In genomic region chr7:143264196-143264568, GRCh38 we compare ENCODE assay signal across 3 cellular contexts. TPM values are rescaled to one million over a fixed set of nuclear protein-coding genes. Genes with fewer than 3 reads are reported as not detected.
DNase-seq lines count a peak whose midpoint lies in the region; ATAC-seq and TF ChIP-seq lines count a peak whose summit lies in the region.
"Not testable (repeated sequence)": the region's sequence is repeated elsewhere in the genome, so short reads cannot be mapped to it uniquely, and the experiment has no call there.
"Had no signal": no experiment of that assay in that cellular context is flagged by ENCODE, and none has a peak within 500 bp of the region (broad histone marks: within the 10 kb centered on the region; RNA-seq: fewer than 3 reads in every experiment).

No MANE protein-coding gene starts in this region.

- CTCF ChIA-PET in HCT116 (lab: Charles Lee): not testable (repeated sequence)

- RAD21 ChIA-PET in HCT116 (lab: Charles Lee; ENCODE audit: low non-redundant PET in 1 of 2, low total read pairs in 2 of 2, uncharacterized antibody in 2 of 2, unreplicated experiment in 2 of 2): interaction anchor here in 1 of 2 experiments (0.7 kb wide), 1 partner anchor 24 kb away, joined by 3 read pairs; no protein-coding TSS in a partner anchor

- not testable (repeated sequence) for DNase-seq in HCT116 (ENCODE audit: low read depth, low spot score)

- not testable (repeated sequence) for H4K20me1 ChIP-seq in HCT116 (ENCODE audit: insufficient read depth)

- ATAC-seq in HCT116: not testable (repeated sequence)

- peak overlapping the region; percentile 84 for H3K4me2 ChIP-seq in HCT116 (ENCODE audit: low read length)

- POLR2A ChIA-PET in HCT116 (lab: Charles Lee): interaction anchor here (1.2 kb wide), 2 partner anchors 9 to 10 kb away, joined by 4 to 5 read pairs; no protein-coding TSS in a partner anchor

- H3K4me3 ChIP-seq in HCT116 (replicated peaks in 1 of 2; ENCODE audit: low read depth in 1 of 2, low read length in 2 of 2) (peak overlapping the region; percentile 89 to 91), iPS-15b (ENCODE audit: low read depth, low read length) (peak overlapping the region; percentile 89)

- H3K27me3 ChIP-seq in HCT116 (ENCODE audit: insufficient read depth, low read length); iPS-15b (ENCODE audit: control insufficient read depth, insufficient read depth, low read length): not testable (repeated sequence)

- H3K9ac ChIP-seq in HCT116 (ENCODE audit: low read length): peak overlapping the region; percentile 82
- H3K9ac ChIP-seq in iPS-15b (ENCODE audit: low read depth, low read length): not testable (repeated sequence)

- peaks cover 9 to 26% of the 10 kb centered on the region in 2 experiments; a peak in 3 of 4 replicates for H3K4me1 ChIP-seq in HCT116 (ENCODE audit: control insufficient read depth in 1 of 2, insufficient read depth in 2 of 2, low read length in 2 of 2)
- H3K4me1 ChIP-seq in iPS-15b (ENCODE audit: control insufficient read depth, insufficient read depth, low read length): not testable (repeated sequence)

- not testable (repeated sequence) for TF ChIP-seq POLR2A in HCT116 (IDR thresholded peaks at IDR 0.05; ENCODE audit: borderline replicate concordance, extremely low read depth, insufficient read depth, insufficient read length)

- not testable (repeated sequence) for BruUV-seq in HCT116 (replicated peaks; lab: Mats Ljungman, UMichigan)

- not testable (repeated sequence) for H3K27ac ChIP-seq in HCT116 (ENCODE audit: low read depth, low read length)

- peaks cover 4 to 10% of the 10 kb centered on the region in 2 experiments; a peak in 3 of 4 replicates for H3K36me3 ChIP-seq in HCT116 (ENCODE audit: control insufficient read depth in 1 of 2, insufficient read depth in 2 of 2, low read length in 2 of 2)
- H3K36me3 ChIP-seq in iPS-15b (ENCODE audit: control insufficient read depth, insufficient read depth, low read length): not testable (repeated sequence)

- TF ChIP-seq CTCF in HCT116 (IDR thresholded peaks at IDR 0.05 in 2 of 3, conservative IDR thresholded peaks at IDR 0.05 in 1 of 3; ENCODE audit: borderline replicate concordance in 1 of 3, insufficient read depth in 1 of 3, low read depth in 2 of 3, low read length in 2 of 3): not testable (repeated sequence)

- H3K9me3 ChIP-seq in HCT116 (ENCODE audit: control insufficient read depth in 1 of 2, insufficient read depth in 1 of 2, low read depth in 1 of 2, low read length in 2 of 2); iPS-15b (ENCODE audit: control insufficient read depth, insufficient read depth, low read length): not testable (repeated sequence)

- peaks cover 11% of the 10 kb centered on the region; the same call in 1 of the 2 replicates for H3K79me2 ChIP-seq in HCT116 (ENCODE audit: insufficient read depth, low read length)

- TF ChIP-seq RAD21 in HCT116 (IDR thresholded peaks at IDR 0.05; ENCODE audit: low read depth): not testable (repeated sequence)

- intact Hi-C loops in HCT116 (cut with micrococcal nuclease): loop anchor here (2.0 kb wide), 1 partner anchor 21 kb away; the partner anchor contains the start of gene TMEM139

- H3K9me2 ChIP-seq in HCT116 (ENCODE audit: insufficient read depth): not testable (repeated sequence)

- H2AFZ ChIP-seq in HCT116 (ENCODE audit: low read depth, low read length, poor library complexity, severe bottlenecking): not testable (repeated sequence)

RNA-seq across cellular contexts. Expression of gene GSTK1, which starts 0.9 kb away (rescaled TPM):
- 83.6 TPM for total RNA-seq in HCT116 (2021; ENCODE audit: unreplicated experiment)
- polyA plus RNA-seq in HCT116 (2012): 61.7 and 84.4 TPM in 2 replicates

RNA-seq across cellular contexts. Expression of gene TMEM139, which starts 20.6 kb away (rescaled TPM):
- 9.9 TPM for total RNA-seq in HCT116 (2021; ENCODE audit: unreplicated experiment)
- polyA plus RNA-seq in HCT116 (2012): 4.1 and 5.3 TPM in 2 replicates

RNA-seq across cellular contexts. Expression of gene CASP2, which starts 24.0 kb away (rescaled TPM):
- total RNA-seq in HCT116 (2021; ENCODE audit: unreplicated experiment): 64.1 TPM
- 21.4 and 22.9 TPM in 2 replicates for polyA plus RNA-seq in HCT116 (2012)

RNA-seq across cellular contexts. Expression of gene TAS2R40, which starts 42.3 kb away (rescaled TPM):
- total RNA-seq in HCT116 (2021; ENCODE audit: unreplicated experiment): not detected
- polyA plus RNA-seq in HCT116 (2012): not detected in 2 replicates
- total RNA-seq: occipital lobe had no signal

RNA-seq across cellular contexts. Expression of gene CLCN1, which starts 51.7 kb away (rescaled TPM):
- total RNA-seq in HCT116 (2021; ENCODE audit: unreplicated experiment): 0.47 TPM
- polyA plus RNA-seq in HCT116 (2012): 0.56 and 0.94 TPM in 2 replicates
